23 cellular contexts compared by ENCODE assay signal in the genomic region with DNA sequence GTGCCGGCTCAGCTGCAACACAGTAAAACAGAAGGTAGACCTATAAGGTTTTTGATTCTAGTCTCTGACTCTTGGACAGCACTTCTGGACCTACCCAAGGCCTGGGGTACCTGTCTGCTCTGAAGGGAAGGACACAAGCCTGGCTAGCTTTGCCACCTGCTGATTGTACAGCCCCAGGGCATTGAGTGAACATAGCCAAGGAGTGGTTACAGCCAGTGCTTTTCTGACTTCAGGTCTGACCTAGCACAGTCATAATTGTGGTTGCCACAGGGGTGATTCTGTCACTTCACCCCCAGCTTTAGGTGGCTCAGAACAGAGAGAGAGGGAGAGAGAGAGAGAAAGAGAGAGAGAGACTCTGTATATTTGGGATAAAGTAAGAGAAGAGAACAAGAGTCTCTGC.
"Had no signal": no experiment of that assay in that cellular context is flagged by ENCODE, and none has a peak within 500 bp of the region (broad histone marks: within the 10 kb centered on the region; RNA-seq: fewer than 3 reads in every experiment).

No MANE protein-coding gene starts in this region.

- H3K9ac ChIP-seq: KMS-11 had no signal

- H3K4me3 ChIP-seq: MG63, Peyer's patch, SJSA1, SK-N-MC had no signal

- H3K4me2 ChIP-seq: KMS-11 had no signal

- H3K36me3 ChIP-seq: MG63, Peyer's patch, SJSA1 had no signal

- H3K27ac ChIP-seq: KMS-11, Peyer's patch, SJSA1, SK-N-MC had no signal

- H3K4me1 ChIP-seq: Peyer's patch, SJSA1 had no signal

- H3K27me3 ChIP-seq: MG63, Peyer's patch, SJSA1 had no signal

- ATAC-seq: Right ventricle myocardium inferior had no signal

- DNase-seq: IMR-90, Kasumi-1, MG63, NCI-H1092, NCI-H1105 treated with DMSO at 0.1 percent for 48 hours, NCI-H1417 treated with DMSO at 0.1 percent for 48 hours, NCI-H146, NCI-H187, NCI-H2029, NCI-H2081 treated with DMSO at 0.1 percent for 48 hours, NCI-H2171, NCI-H226, NCI-H446, NCI-H510A, NCI-H524 treated with DMSO at 0.1 percent for 48 hours, NCI-H69, NCI-H774, Peyer's patch, SIG-M5 had no signal

- H3K9me3 ChIP-seq: Peyer's patch, SJSA1 had no signal
